Comparison of ENCODE assay signal across 15 cellular contexts in the genomic region with DNA sequence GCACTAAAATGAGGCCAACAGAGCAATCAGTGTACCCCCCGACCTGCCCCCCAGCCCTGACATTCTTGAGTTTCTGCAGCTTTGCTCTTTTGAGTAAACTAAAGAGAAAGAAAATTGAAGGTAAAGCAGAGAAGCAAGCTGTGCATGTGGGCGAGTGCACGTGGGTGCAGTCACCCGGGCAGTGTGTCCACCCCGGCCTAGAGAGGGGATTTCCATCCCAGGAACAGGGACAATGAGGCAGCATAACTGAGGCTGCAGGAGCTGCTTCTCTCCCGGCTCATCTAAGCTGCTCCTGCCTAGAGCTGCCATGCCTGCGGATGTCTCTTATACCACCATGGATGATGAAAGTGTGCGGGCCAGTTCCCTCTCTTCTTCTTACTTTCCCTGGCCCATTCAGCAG. TPM values are rescaled to one million over a fixed set of nuclear protein-coding genes. Genes with fewer than 3 reads are reported as not detected.
DNase-seq lines count a peak whose midpoint lies in the region; ATAC-seq and TF ChIP-seq lines count a peak whose summit lies in the region.
"Had no signal": no experiment of that assay in that cellular context is flagged by ENCODE, and none has a peak within 500 bp of the region (broad histone marks: within the 10 kb centered on the region; RNA-seq: fewer than 3 reads in every experiment).

No MANE protein-coding gene starts in this region.

- H3K9me2 ChIP-seq in Loucy (replicated peaks; ENCODE audit: low read depth, low read length) (no peaks in the 10 kb centered on the region), hepatocyte (replicated peaks; ENCODE audit: insufficient read depth) (no peaks in the 10 kb centered on the region)

- H3K27me3 ChIP-seq in Loucy (ENCODE audit: insufficient read depth, low read length, poor library complexity, severe bottlenecking) (no peaks in the 10 kb centered on the region), osteoblast (ENCODE audit: insufficient read depth, low read length) (no peaks in the 10 kb centered on the region), hepatocyte (no peaks in the 10 kb centered on the region)
- H3K27me3 ChIP-seq: dorsolateral prefrontal cortex, gastrocnemius medialis, tibial nerve had no signal

- H4K20me1 ChIP-seq in Loucy (ENCODE audit: insufficient read depth, low read length, poor library complexity, severe bottlenecking) (no peaks in the 10 kb centered on the region), osteoblast (ENCODE audit: insufficient read depth, low read length) (no peaks in the 10 kb centered on the region), hepatocyte (ENCODE audit: insufficient read depth, poor library complexity, severe bottlenecking) (no peaks in the 10 kb centered on the region)

- 91% methylated on average over 8 of the region's 8 CpGs for WGBS in hepatocyte (ENCODE audit: low lambda C conversion rate, missing lambda C conversion rate)

- H3F3A ChIP-seq in Loucy (ENCODE audit: low read depth), result no peaks in the 10 kb centered on the region

- no peak for ATAC-seq in activated CD4-positive, CD25-positive, alpha-beta regulatory T cell treated with anti-CD3 and anti-CD28 coated beads, Interleukin-2, amount 50 U/mL, for 24 hours
- ATAC-seq: gastrocnemius medialis, SK-N-SH treated with all-trans-retinoic acid at 6 μM for 48 hours had no signal

- H3K27ac ChIP-seq in osteoblast (ENCODE audit: low read depth, low read length) (peak overlapping the region; percentile 81), hepatocyte (no peak overlapping the region)
- H3K27ac ChIP-seq: dorsolateral prefrontal cortex, gastrocnemius medialis, tibial nerve had no signal

- peak; percentile 7 for DNase-seq in activated CD4-positive, CD25-positive, alpha-beta regulatory T cell treated with anti-CD3 and anti-CD28 coated beads, Interleukin-2, amount 50 U/mL, for 72 hours
- DNase-seq in osteoblast (ENCODE audit: insufficient read length, low spot score, missing footprints) (no peak), NCI-H2107 (lab: John Stamatoyannopoulos, UW) (no peak), DMS153 treated with DMSO at 0.1 percent for 48 hours (lab: John Stamatoyannopoulos, UW; ENCODE audit: unreplicated experiment) (no peak), hepatocyte (ENCODE audit: low spot score) (no peak)
- DNase-seq: dorsolateral prefrontal cortex, gastrocnemius medialis, MM.1S had no signal

- no peak overlapping the region for H3K9ac ChIP-seq in Loucy (ENCODE audit: low read depth, low read length, poor library complexity, severe bottlenecking)

- peak overlapping the region; percentile 37 for H3K4me3 ChIP-seq in Loucy (ENCODE audit: low read length, poor library complexity, severe bottlenecking)
- H3K4me3 ChIP-seq in osteoblast (ENCODE audit: insufficient read depth, low read length), result no peak overlapping the region
- H3K4me3 ChIP-seq in hepatocyte, result no peak overlapping the region
- H3K4me3 ChIP-seq: dorsolateral prefrontal cortex, gastrocnemius medialis, tibial nerve had no signal

- H3K4me1 Mint-ChIP-seq in dendritic cell treated with granulocyte-macrophage colony-stimulating factor and Interleukin-4, amounts not matched to agents 40 ng/mL and 50 ng/mL, for 4 days (ENCODE audit: low read depth), result peaks cover 84% of the 10 kb centered on the region

- H3K36me3 ChIP-seq in Loucy (ENCODE audit: insufficient read depth, low read length), result no peaks in the 10 kb centered on the region
- no peaks in the 10 kb centered on the region for H3K36me3 ChIP-seq in osteoblast (ENCODE audit: insufficient read depth, low read length)
- H3K36me3 ChIP-seq in hepatocyte (replicated peaks; ENCODE audit: insufficient read depth, low read depth), result no peaks in the 10 kb centered on the region
- H3K36me3 ChIP-seq: gastrocnemius medialis, tibial nerve had no signal

- peak overlapping the region; percentile 11 for H3K4me3 Mint-ChIP-seq in dendritic cell treated with granulocyte-macrophage colony-stimulating factor and Interleukin-4, amounts not matched to agents 40 ng/mL and 50 ng/mL, for 4 days
- H3K4me3 Mint-ChIP-seq: neural crest cell had no signal

- H2AFZ ChIP-seq in Loucy (ENCODE audit: low read length), result no peak overlapping the region
- peak overlapping the region; percentile 47 for H2AFZ ChIP-seq in osteoblast (ENCODE audit: low read length)
- H2AFZ ChIP-seq in hepatocyte, result no peak overlapping the region

- H3K9me3 ChIP-seq in Loucy (ENCODE audit: insufficient read depth, low read depth, low read length) (no peaks in the 10 kb centered on the region), osteoblast (ENCODE audit: low read depth, low read length) (no peaks in the 10 kb centered on the region), hepatocyte (ENCODE audit: low read depth) (no peaks in the 10 kb centered on the region)
- H3K9me3 ChIP-seq: gastrocnemius medialis, tibial nerve had no signal

- peaks cover 61% of the 10 kb centered on the region for H3K36me3 Mint-ChIP-seq in dendritic cell treated with granulocyte-macrophage colony-stimulating factor and Interleukin-4, amounts not matched to agents 40 ng/mL and 50 ng/mL, for 4 days (ENCODE audit: low read depth)

- H3K27me3 Mint-ChIP-seq in dendritic cell treated with granulocyte-macrophage colony-stimulating factor and Interleukin-4, amounts not matched to agents 40 ng/mL and 50 ng/mL, for 4 days, result peaks cover 4% of the 10 kb centered on the region

- TF ChIP-seq CTCF in Loucy (conservative IDR thresholded peaks at IDR 0.05; ENCODE audit: low read length) (no peak), osteoblast (IDR thresholded peaks at IDR 0.05; ENCODE audit: extremely low read depth, low read depth, low read length) (no peak), hepatocyte (IDR thresholded peaks at IDR 0.05; ENCODE audit: poor library complexity) (no peak)

- peak overlapping the region; percentile 52 for H3K27ac Mint-ChIP-seq in dendritic cell treated with granulocyte-macrophage colony-stimulating factor and Interleukin-4, amounts not matched to agents 40 ng/mL and 50 ng/mL, for 4 days

- no peaks in the 10 kb centered on the region for H3K9me3 Mint-ChIP-seq in dendritic cell treated with granulocyte-macrophage colony-stimulating factor and Interleukin-4, amounts not matched to agents 40 ng/mL and 50 ng/mL, for 4 days
- H3K9me3 Mint-ChIP-seq: neural crest cell had no signal

- peak overlapping the region; percentile 61 for H3K4me2 ChIP-seq in Loucy (ENCODE audit: low read depth, low read length, poor library complexity, severe bottlenecking)
- H3K4me2 ChIP-seq in osteoblast (ENCODE audit: insufficient read depth, low read length), result peak overlapping the region; percentile 12
- no peak overlapping the region for H3K4me2 ChIP-seq in hepatocyte

- peaks cover 32% of the 10 kb centered on the region for H3K4me1 ChIP-seq in Loucy (ENCODE audit: insufficient read depth, low read length, poor library complexity, severe bottlenecking)
- peaks cover 27% of the 10 kb centered on the region for H3K4me1 ChIP-seq in osteoblast (ENCODE audit: insufficient read depth, low read length)
- H3K4me1 ChIP-seq in hepatocyte (ENCODE audit: insufficient read depth), result no peaks in the 10 kb centered on the region
- H3K4me1 ChIP-seq: gastrocnemius medialis, tibial nerve had no signal

- H3K79me2 ChIP-seq in Loucy (ENCODE audit: insufficient read depth, low read length) (no peaks in the 10 kb centered on the region), osteoblast (ENCODE audit: insufficient read depth, low read length) (no peaks in the 10 kb centered on the region), hepatocyte (no peaks in the 10 kb centered on the region)

- intact Hi-C loops in dendritic cell treated with granulocyte-macrophage colony-stimulating factor and Interleukin-4, amounts not matched to agents 40 ng/mL and 50 ng/mL, for 4 days (cut with micrococcal nuclease), result no loop called here

RNA-seq across cellular contexts. Expression of a gene that starts 16.8 kb away (rescaled TPM):
- total RNA-seq in osteoblast (under 0.01 TPM in 2 replicates), hepatocyte (0.13 TPM in 1 of 2 replicates, not detected in the other)
- polyA plus RNA-seq in hepatocyte, result 0.50 TPM in 1 of 2 replicates, not detected in the other
- total RNA-seq: H1 had no signal
- polyA plus RNA-seq: H1 had no signal

RNA-seq across cellular contexts. Expression of a gene that starts 36.4 kb away (rescaled TPM):
- 25.0 and 26.8 TPM in 2 replicates for total RNA-seq in osteoblast
- 34.8 and 38.6 TPM in 2 replicates for total RNA-seq in hepatocyte
- polyA plus RNA-seq in hepatocyte, result 15.4 and 21.5 TPM in 2 replicates

RNA-seq across cellular contexts. Expression of a gene that starts 36.9 kb away (rescaled TPM):
- total RNA-seq in osteoblast (4.7 and 8.0 TPM in 2 replicates), hepatocyte (15.7 and 16.9 TPM in 2 replicates)
- polyA plus RNA-seq in hepatocyte, result 13.4 and 16.4 TPM in 2 replicates

RNA-seq across cellular contexts. Expression of a gene that starts 39.5 kb away (rescaled TPM):
- 69.1 and 69.8 TPM in 2 replicates for total RNA-seq in osteoblast
- total RNA-seq in hepatocyte, result 50.5 and 59.2 TPM in 2 replicates
- polyA plus RNA-seq in hepatocyte, result 95.3 and 99.8 TPM in 2 replicates
